ENCODE assay signal across 8 cellular contexts in the genomic region with DNA sequence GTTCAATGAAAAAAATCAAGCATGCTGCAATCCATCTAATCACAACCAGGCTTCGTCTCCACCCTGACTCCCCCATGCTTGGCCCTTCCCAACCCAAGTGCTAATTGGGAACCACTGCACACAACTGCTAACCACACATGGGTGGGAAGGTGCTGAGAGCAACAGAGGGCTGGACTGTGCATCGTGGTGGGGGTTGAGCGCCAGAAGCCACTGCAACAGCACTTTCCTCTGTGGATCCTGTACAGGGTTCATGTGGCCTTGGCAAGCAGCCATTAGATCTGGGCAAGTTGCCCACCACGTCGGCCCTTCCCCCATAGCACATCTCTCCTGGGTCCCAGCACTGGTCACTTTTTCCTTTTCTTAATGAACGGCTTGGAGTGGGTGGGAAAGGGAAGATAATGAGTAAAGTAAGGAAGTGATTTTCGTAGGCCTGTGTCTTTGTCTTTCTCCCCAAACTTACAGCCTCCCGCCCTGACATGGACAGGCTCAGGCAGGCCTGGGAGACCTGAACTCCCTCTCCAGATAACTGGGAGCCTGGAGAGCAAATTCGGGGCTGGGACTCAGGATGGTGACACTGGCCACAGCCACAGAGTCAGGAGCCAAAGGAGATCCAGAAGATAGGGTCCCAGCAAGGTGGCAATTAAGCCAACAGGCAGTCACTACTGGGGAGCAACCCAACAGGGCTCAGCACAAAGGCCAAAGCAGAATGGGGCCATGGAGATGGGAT. TPM values are rescaled to one million over a fixed set of nuclear protein-coding genes. Genes with fewer than 3 reads are reported as not detected.
DNase-seq lines count a peak whose midpoint lies in the region; ATAC-seq and TF ChIP-seq lines count a peak whose summit lies in the region.

No MANE protein-coding gene starts in this region.

- H3K4me1 Mint-ChIP-seq in brain (peaks cover 35% of the 10 kb centered on the region), type B pancreatic cell (ENCODE audit: unreplicated experiment) (peaks cover 23% of the 10 kb centered on the region)

- peak overlapping the region in 2 of 5 experiments; percentile 10 to 33 for H3K4me3 Mint-ChIP-seq in brain
- H3K4me3 Mint-ChIP-seq in type B pancreatic cell, result no peak overlapping the region

- H3K36me3 ChIP-seq in lower lobe of right lung, result peaks cover 23% of the 10 kb centered on the region

- H3K27ac ChIP-seq in lower lobe of right lung, result no peak overlapping the region

- H3K36me3 Mint-ChIP-seq in brain, result peaks cover 82% of the 10 kb centered on the region
- peaks cover 24% of the 10 kb centered on the region for H3K36me3 Mint-ChIP-seq in type B pancreatic cell

- intact Hi-C loops in lower lobe of right lung (cut with DNase I), result no loop called here

- ATAC-seq in lower lobe of right lung, result peak; percentile 52 to 53
- no peak for ATAC-seq in HG02885 (IDR thresholded peaks at IDR 0.05; ENCODE audit: poor library complexity, unreplicated experiment)
- no peak for ATAC-seq in HG03378 (IDR thresholded peaks at IDR 0.05; ENCODE audit: unreplicated experiment)
- ATAC-seq in GM18519 (IDR thresholded peaks at IDR 0.05; ENCODE audit: low FRiP score, unreplicated experiment), result no peak

- DNase-seq in AG09309 (ENCODE audit: low read depth) (peak; percentile 47), LoVo (ENCODE audit: low spot score) (peak; percentile 44), lower lobe of right lung (no peak), type B pancreatic cell (ENCODE audit: extremely low spot score, unreplicated experiment) (no peak)

- H3K27me3 ChIP-seq in lower lobe of right lung (ENCODE audit: low read depth), result no peaks in the 10 kb centered on the region

- TF ChIP-seq CTCF in AG09309 (IDR thresholded peaks at IDR 0.05; ENCODE audit: control insufficient read depth, insufficient read depth, low read depth, low read length, missing control alignments), result no peak
- TF ChIP-seq CTCF in brain (conservative IDR thresholded peaks at IDR 0.05), result no peak
- TF ChIP-seq CTCF in lower lobe of right lung (IDR thresholded peaks at IDR 0.05), result no peak
- TF ChIP-seq CTCF in type B pancreatic cell (conservative IDR thresholded peaks at IDR 0.05), result no peak

- peaks cover 11% of the 10 kb centered on the region for H3K4me1 ChIP-seq in lower lobe of right lung

- H3K27me3 Mint-ChIP-seq in brain, result no peaks in the 10 kb centered on the region
- no peaks in the 10 kb centered on the region for H3K27me3 Mint-ChIP-seq in type B pancreatic cell

- H3K4me3 ChIP-seq in AG09309 (ENCODE audit: control insufficient read depth, low read depth, low read length) (no peak overlapping the region), lower lobe of right lung (no peak overlapping the region)

- H3K9me3 Mint-ChIP-seq in brain (no peaks in the 10 kb centered on the region), type B pancreatic cell (no peaks in the 10 kb centered on the region)

- H3K9me3 ChIP-seq in lower lobe of right lung, result no peaks in the 10 kb centered on the region

- H3K27ac Mint-ChIP-seq in brain, result peak overlapping the region in 3 of 5 experiments; percentile 58 to 89 (median 61)
- H3K27ac Mint-ChIP-seq in type B pancreatic cell, result no peak overlapping the region

RNA-seq across cellular contexts. Expression of a gene that starts 34.4 kb away (rescaled TPM):
- polyA plus RNA-seq in brain (ENCODE audit: insufficient read depth, low read depth, low replicate concordance), result 33.6 TPM
- total RNA-seq in lower lobe of right lung, result 23.6 TPM
- total RNA-seq in type B pancreatic cell (ENCODE audit: low replicate concordance), result 27.3 and 29.0 TPM in 2 replicates

RNA-seq across cellular contexts. Expression of a gene that starts 57.3 kb away (rescaled TPM):
- 0.61 TPM for polyA plus RNA-seq in brain (ENCODE audit: insufficient read depth, low read depth, low replicate concordance)
- total RNA-seq in lower lobe of right lung (0.80 TPM), type B pancreatic cell (ENCODE audit: low replicate concordance) (0.67 and 1.1 TPM in 2 replicates)

Comparison
In these comparisons a context has a peak if more than half of its experiments do, and no peak if none do; other contexts are left out.
1. DNase-seq: peak in AG09309 (single experiment) and LoVo (single experiment); none in lower lobe of right lung (single experiment) and type B pancreatic cell (single experiment).
2. ATAC-seq: peak in lower lobe of right lung (2 of 2); none in HG02885 (single experiment), HG03378 (single experiment) and GM18519 (single experiment).